9 cellular contexts compared by ENCODE assay signal in genomic region chr22:29780781-29781676, GRCh38. TPM values are rescaled to one million over a fixed set of nuclear protein-coding genes. Genes with fewer than 3 reads are reported as not detected.
A peak's percentile ranks its signal among the peaks of the same experiment; 100 is the strongest.
DNase-seq lines count a peak whose midpoint lies in the region; ATAC-seq, FAIRE-seq and TF ChIP-seq lines count a peak whose summit lies in the region.
"Had no signal": no experiment of that assay in that cellular context is flagged by ENCODE, and none has a peak within 500 bp of the region (broad histone marks: within the 10 kb centered on the region; RNA-seq: fewer than 3 reads in every experiment).

No MANE protein-coding gene starts in this region.

- H3K9ac ChIP-seq in kidney (ENCODE audit: low read length in 2 of 2) = no peak overlapping the region

- DNase-seq in M059J (ENCODE audit: low read depth) = peak; percentile 93
- DNase-seq in cerebellar cortex (ENCODE audit: low spot score) = peak; percentile 25
- DNase-seq in left lung = no peak
- no peak for DNase-seq in DMS153 treated with DMSO at 0.1 percent for 48 hours (lab: John Stamatoyannopoulos, UW; ENCODE audit: unreplicated experiment)
- no peak for DNase-seq in DMS114 treated with DMSO at 0.1 percent for 48 hours (lab: John Stamatoyannopoulos, UW; ENCODE audit: unreplicated experiment)
- no peak for DNase-seq in kidney
- no peak for DNase-seq in NCI-H1048 (lab: John Stamatoyannopoulos, UW)

- no peaks in the 10 kb centered on the region for H3K27me3 ChIP-seq in left lung

- intact Hi-C loops in left lung (cut with DNase I) = no loop called here
- intact Hi-C loops in kidney (cut with DNase I) = no loop called here

- no peaks in the 10 kb centered on the region for H3K9me3 ChIP-seq in left lung
- H3K9me3 ChIP-seq in kidney (ENCODE audit: control insufficient read depth in 1 of 2, low read length in 2 of 2) = no peaks in the 10 kb centered on the region

- H3K27ac ChIP-seq in left lung = peak overlapping the region in 1 of 2 donors; percentile 31
- H3K27ac ChIP-seq in temporal lobe (ENCODE audit: low read depth, low read length) = peak overlapping the region; percentile 79
- peak overlapping the region in 1 of 2 donors; percentile 36 for H3K27ac ChIP-seq in kidney (ENCODE audit: low read depth in 2 of 2, low read length in 2 of 2)

- TF ChIP-seq CTCF in left lung (IDR thresholded peaks at IDR 0.05) (no peak), kidney (IDR thresholded peaks at IDR 0.05; ENCODE audit: borderline replicate concordance, extremely low read depth, insufficient read depth) (no peak)

- H3K4me3 ChIP-seq in left lung (no peak overlapping the region), kidney (ENCODE audit: low read length in 2 of 2) (no peak overlapping the region)

- H3K36me3 ChIP-seq in left lung = no peaks in the 10 kb centered on the region
- no peaks in the 10 kb centered on the region for H3K36me3 ChIP-seq in kidney (ENCODE audit: control insufficient read depth in 1 of 2, insufficient read depth in 2 of 2, low read length in 2 of 2)

- ATAC-seq in left lung = peak; percentile 17

- H3K4me1 ChIP-seq in left lung (peaks cover 9 to 19% of the 10 kb centered on the region in 2 donors), kidney (ENCODE audit: control insufficient read depth in 1 of 2, insufficient read depth in 1 of 2, low read depth in 1 of 2, low read length in 2 of 2) (peaks cover 0 to 7% of the 10 kb centered on the region in 2 donors)

- no peak for FAIRE-seq in kidney (lab: Jason Lieb, UNC)
- FAIRE-seq: endometrium had no signal

RNA-seq across cellular contexts. Expression of gene UQCR10, which starts 13.9 kb away (rescaled TPM):
- total RNA-seq in M059J (2014; rRNA removed; shearing (Covaris generic)) = 126 and 140 TPM in 2 replicates
- total RNA-seq in left lung = 100 to 1,000 TPM in 1 of 2 donors, 10 to 100 TPM in 1; 77.4 to 154 TPM
- total RNA-seq in temporal lobe = 32.5 TPM
- total RNA-seq in kidney = 78.7 TPM
- polyA plus RNA-seq in kidney (ENCODE audit: insufficient read depth, low read depth, low replicate concordance) = 479 TPM

RNA-seq across cellular contexts. Expression of gene ZMAT5, which starts 14.2 kb away (rescaled TPM):
- 19.4 and 27.5 TPM in 2 replicates for total RNA-seq in M059J (2014; rRNA removed; shearing (Covaris generic))
- total RNA-seq in left lung (10 to 100 TPM; 20.4 to 22.6 TPM), temporal lobe (10.3 TPM), kidney (21.3 TPM)
- polyA plus RNA-seq in kidney (ENCODE audit: insufficient read depth, low read depth, low replicate concordance) = 47.7 TPM

RNA-seq across cellular contexts. Expression of gene ASCC2, which starts 57.0 kb away (rescaled TPM):
- total RNA-seq in M059J (2014; rRNA removed; shearing (Covaris generic)) = 14.8 and 28.7 TPM in 2 replicates
- 10 to 100 TPM; 55.7 to 57.4 TPM for total RNA-seq in left lung
- 12.3 TPM for total RNA-seq in temporal lobe
- total RNA-seq in kidney = 51.3 TPM
- 41.9 TPM for polyA plus RNA-seq in kidney (ENCODE audit: insufficient read depth, low read depth, low replicate concordance)

Comparison
In these comparisons a context has a peak if more than half of its experiments do, and no peak if none do; other contexts are left out.
1. DNase-seq: peak in M059J (single experiment) and cerebellar cortex (single experiment); none in left lung (0 of 2), DMS153 treated with DMSO at 0.1 percent for 48 hours (single experiment), DMS114 treated with DMSO at 0.1 percent for 48 hours (single experiment), kidney (single experiment) and NCI-H1048 (single experiment).